ENCODE assay signal across 2 cellular contexts in genomic region chr19:54455786-54456422, GRCh38.
TF ChIP-seq lines count a peak whose summit lies in the region.

No MANE protein-coding gene starts in this region.

TF ChIP-seq in HEK293, 187 proteins besides CTCF, POLR2A, EP300 and RAD21:
- TF ChIP-seq KLF10 (tag by site-specific recombination; IDR thresholded peaks at IDR 0.05) (no peak), ZFHX2 (tag by site-specific recombination; conservative IDR thresholded peaks at IDR 0.05) (0 out of 2 replicates have a peak, but pooled peaks have one; percentile 10), MZF1 (tag by site-specific recombination; IDR thresholded peaks at IDR 0.05; ENCODE audit: borderline replicate concordance) (no peak), ZNF274 (IDR thresholded peaks at IDR 0.05; ENCODE audit: low read length) (no peak), ZNF274 (tag by site-specific recombination; IDR thresholded peaks at IDR 0.05; ENCODE audit: borderline replicate concordance) (no peak), EGR2 (tag by site-specific recombination; IDR thresholded peaks at IDR 0.05; ENCODE audit: low read depth) (peak; percentile 45; the same call in 1 of the 2 replicates), ZNF449 (tag by site-specific recombination; IDR thresholded peaks at IDR 0.05) (no peak)

TF ChIP-seq in K562, 482 proteins besides CTCF, POLR2A, EP300 and RAD21:
- TF ChIP-seq RBM14 (IDR thresholded peaks at IDR 0.05; ENCODE audit: borderline replicate concordance, insufficient read depth, low read depth, low read length) (no peak), POLR2G (IDR thresholded peaks at IDR 0.05; ENCODE audit: low read depth, low read length) (peak; percentile 10; the same call in 1 of the 2 replicates), ZBTB33 (CRISPR knock-in tag; IDR thresholded peaks at IDR 0.05) (0 out of 2 replicates have a peak, but pooled peaks have one; percentile 20), PTBP1 (IDR thresholded peaks at IDR 0.05; ENCODE audit: low read depth, low read length) (no peak)
TF ChIP-seq in K562: peak in this region for 2.
